9 cellular contexts compared by ENCODE assay signal in genomic region chr6:108689279-108690161, GRCh38.
DNase-seq lines count a peak whose midpoint lies in the region; TF ChIP-seq lines count a peak whose summit lies in the region.
"Had no signal": no experiment of that assay in that cellular context is flagged by ENCODE, and none has a peak within 500 bp of the region (broad histone marks: within the 10 kb centered on the region; RNA-seq: fewer than 3 reads in every experiment).

No MANE protein-coding gene starts in this region.

- H3K4me3 ChIP-seq in fibroblast of mammary gland (ENCODE audit: control insufficient read depth, low read depth, low read length): no peak overlapping the region
- H3K4me3 ChIP-seq in effector memory CD4-positive, alpha-beta T cell (ENCODE audit: insufficient read depth, low read depth, low read length, poor library complexity, severe bottlenecking): no peak overlapping the region

- TF ChIP-seq CTCF in C4-2B (conservative IDR thresholded peaks at IDR 0.05): no peak
- TF ChIP-seq CTCF in fibroblast of mammary gland (conservative IDR thresholded peaks at IDR 0.05; ENCODE audit: control insufficient read depth, insufficient read depth, low read depth, low read length): no peak
- no peak for TF ChIP-seq CTCF in osteocyte (IDR thresholded peaks at IDR 0.05)
- no peak for TF ChIP-seq CTCF in glutamatergic neuron (IDR thresholded peaks at IDR 0.05; ENCODE audit: partially characterized antibody, unreplicated experiment)

- peaks cover 31% of the 10 kb centered on the region for H3K4me1 Mint-ChIP-seq in osteocyte (ENCODE audit: unreplicated experiment)
- H3K4me1 Mint-ChIP-seq in glutamatergic neuron (ENCODE audit: low read depth, unreplicated experiment): peaks cover 3% of the 10 kb centered on the region

- H3K27me3 ChIP-seq in effector memory CD4-positive, alpha-beta T cell (replicated peaks; ENCODE audit: control insufficient read depth, insufficient read depth, low read length, poor library complexity, severe bottlenecking): no peaks in the 10 kb centered on the region

- H3K4me3 Mint-ChIP-seq in osteocyte (ENCODE audit: unreplicated experiment) (no peak overlapping the region), glutamatergic neuron (ENCODE audit: unreplicated experiment) (no peak overlapping the region)
- H3K4me3 Mint-ChIP-seq: IgD-negative memory B cell had no signal

- H3K27ac Mint-ChIP-seq in osteocyte (ENCODE audit: unreplicated experiment): peak overlapping the region; percentile 18
- no peak overlapping the region for H3K27ac Mint-ChIP-seq in glutamatergic neuron (ENCODE audit: unreplicated experiment)
- H3K27ac Mint-ChIP-seq: IgD-negative memory B cell had no signal

- H3K9me3 Mint-ChIP-seq in osteocyte (ENCODE audit: unreplicated experiment) (no peaks in the 10 kb centered on the region), glutamatergic neuron (ENCODE audit: unreplicated experiment) (peaks cover 1% of the 10 kb centered on the region)
- H3K9me3 Mint-ChIP-seq: IgD-negative memory B cell had no signal

- H3K27ac ChIP-seq in C4-2B: peak overlapping the region; percentile 56
- no peak overlapping the region for H3K27ac ChIP-seq in effector memory CD4-positive, alpha-beta T cell (ENCODE audit: insufficient read depth, low read length, poor library complexity, severe bottlenecking)

- H3K27me3 Mint-ChIP-seq in osteocyte (ENCODE audit: unreplicated experiment) (no peaks in the 10 kb centered on the region), glutamatergic neuron (ENCODE audit: unreplicated experiment) (peaks cover 7% of the 10 kb centered on the region)
- H3K27me3 Mint-ChIP-seq: IgD-negative memory B cell had no signal

- H3K9me3 ChIP-seq in effector memory CD4-positive, alpha-beta T cell (ENCODE audit: control insufficient read depth, low read length): no peaks in the 10 kb centered on the region

- H3K4me1 ChIP-seq in effector memory CD4-positive, alpha-beta T cell (ENCODE audit: control insufficient read depth, insufficient read depth, low read length, poor library complexity, severe bottlenecking): no peaks in the 10 kb centered on the region

- H3K36me3 ChIP-seq in effector memory CD4-positive, alpha-beta T cell (ENCODE audit: control insufficient read depth, insufficient read depth, low read length): peaks cover 4% of the 10 kb centered on the region

- H3K36me3 Mint-ChIP-seq in osteocyte (ENCODE audit: unreplicated experiment) (peaks cover 29% of the 10 kb centered on the region), glutamatergic neuron (ENCODE audit: unreplicated experiment) (no peaks in the 10 kb centered on the region)

- DNase-seq in NOMO-1 treated with DMSO at 0.1 percent for 48 hours (lab: John Stamatoyannopoulos, UW; ENCODE audit: unreplicated experiment) (peak; percentile 90), fibroblast of mammary gland (ENCODE audit: low read depth) (peak; percentile 97), osteocyte (ENCODE audit: extremely low spot score, unreplicated experiment) (peak; percentile 85), ecto neural progenitor cell (ENCODE audit: low spot score) (no peak), glutamatergic neuron (no peak), NK-92 (lab: John Stamatoyannopoulos, UW; ENCODE audit: unreplicated experiment) (no peak)
- no peak for DNase-seq in effector memory CD4-positive, alpha-beta T cell

Comparison
In these comparisons a context has a peak if more than half of its experiments do, and no peak if none do; other contexts are left out.
1. DNase-seq: peak in NOMO-1 treated with DMSO at 0.1 percent for 48 hours (single experiment), fibroblast of mammary gland (single experiment) and osteocyte (single experiment); none in effector memory CD4-positive, alpha-beta T cell (0 of 3), ecto neural progenitor cell (single experiment), glutamatergic neuron (single experiment) and NK-92 (single experiment).